ENCODE assay signal across 18 cellular contexts in the genomic region with DNA sequence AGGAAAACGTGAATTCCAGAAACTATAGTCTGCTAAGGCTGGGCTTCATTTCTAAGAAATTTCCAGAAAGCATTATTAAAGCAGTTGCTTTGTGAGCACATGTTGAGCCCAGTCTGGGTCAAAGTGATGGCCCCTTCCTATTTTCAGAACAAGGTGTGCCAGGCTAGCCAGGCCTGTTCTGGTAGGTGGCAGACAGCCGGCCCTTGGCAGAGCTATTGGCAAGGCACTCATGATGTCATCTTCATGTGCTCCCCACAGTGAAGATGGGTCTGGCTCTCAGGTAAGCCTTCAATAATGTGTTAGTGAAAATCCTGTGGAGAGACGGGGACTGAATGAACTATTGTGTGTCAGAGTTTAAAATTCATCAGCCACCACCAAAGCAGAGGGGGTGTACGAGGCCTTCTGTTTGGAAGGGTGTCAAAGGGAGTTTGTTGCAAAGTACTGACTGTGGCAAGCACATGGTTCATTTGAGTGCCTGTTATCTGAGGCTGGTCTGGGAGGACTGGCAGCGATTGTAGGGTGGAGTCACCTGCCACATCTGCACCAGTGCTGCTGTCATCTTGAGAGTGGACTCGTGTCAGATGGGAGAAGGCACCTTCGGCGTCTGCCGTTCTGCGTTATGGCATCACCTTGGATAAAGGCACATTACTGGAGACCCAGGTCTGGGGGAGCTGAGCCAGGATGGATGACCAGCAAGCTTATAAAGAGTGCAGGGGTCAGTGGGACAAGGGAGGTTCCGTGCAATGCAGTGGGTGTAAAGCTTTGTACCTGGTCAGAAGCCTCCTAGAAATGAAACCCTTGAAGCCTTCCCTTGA. TPM values are rescaled to one million over a fixed set of nuclear protein-coding genes. Genes with fewer than 3 reads are reported as not detected.
DNase-seq lines count a peak whose midpoint lies in the region; ATAC-seq and TF ChIP-seq lines count a peak whose summit lies in the region.
"Had no signal": no experiment of that assay in that cellular context is flagged by ENCODE, and none has a peak within 500 bp of the region (broad histone marks: within the 10 kb centered on the region; RNA-seq: fewer than 3 reads in every experiment).

No MANE protein-coding gene starts in this region.

- peaks cover 54% of the 10 kb centered on the region for H3K4me1 Mint-ChIP-seq in type B pancreatic cell (ENCODE audit: unreplicated experiment)

- no peak overlapping the region for H3K4ac ChIP-seq in neuronal stem cell (ENCODE audit: low read length)

- H4K91ac ChIP-seq in neuronal stem cell (ENCODE audit: low read depth, low read length, poor library complexity): no peak overlapping the region

- no peaks in the 10 kb centered on the region for H3K27me3 ChIP-seq in neuronal stem cell (ENCODE audit: control insufficient read depth in 3 of 3, insufficient read depth in 3 of 3, low read depth in 1 of 3, low read length in 3 of 3)
- H3K27me3 ChIP-seq: BE2C had no signal

- no peaks in the 10 kb centered on the region for H3K9me3 Mint-ChIP-seq in type B pancreatic cell

- H3K36me3 ChIP-seq in neuronal stem cell (replicated peaks in 1 of 2; ENCODE audit: control insufficient read depth in 2 of 2, insufficient read depth in 2 of 2, low read length in 2 of 2): peaks cover 0 to 2% of the 10 kb centered on the region in 2 donors
- H3K36me3 ChIP-seq: BE2C had no signal

- H3K18ac ChIP-seq in neuronal stem cell (ENCODE audit: low read length): no peak overlapping the region

- H3K14ac ChIP-seq in neuronal stem cell (ENCODE audit: low read length): no peak overlapping the region

- peak in 21 of 61 donors; percentile 4 to 92 (median 28) for DNase-seq in caudate nucleus (lab: John Stamatoyannopoulos, UW)
- peak; percentile 81 for DNase-seq in globus pallidus (ENCODE audit: low spot score)
- DNase-seq in neuronal stem cell (ENCODE audit: low spot score): no peak
- DNase-seq in type B pancreatic cell (ENCODE audit: extremely low spot score, unreplicated experiment): no peak
- DNase-seq: BE2C; CD4-positive, alpha-beta memory T cell; DND-41; GF-D8; KBM-7; NCI-H1048; NCI-H2107; NCI-H226; NCI-H526 had no signal

- H3K4me3 Mint-ChIP-seq in type B pancreatic cell: no peak overlapping the region
- H3K4me3 Mint-ChIP-seq: CD4-positive, alpha-beta memory T cell; GM23338 had no signal

- H3K36me3 Mint-ChIP-seq in type B pancreatic cell: peaks cover 9% of the 10 kb centered on the region

- H4K8ac ChIP-seq in neuronal stem cell (ENCODE audit: low read depth, low read length): no peak overlapping the region

- peak overlapping the region; percentile 26 for H3K9ac ChIP-seq in neuronal stem cell (ENCODE audit: low read depth, low read length, poor library complexity)

- H3K9me3 ChIP-seq in neuronal stem cell (replicated peaks in 1 of 2; ENCODE audit: control insufficient read depth in 2 of 2, insufficient read depth in 1 of 2, low read depth in 1 of 2, low read length in 2 of 2): peaks cover 14 to 20% of the 10 kb centered on the region in 2 donors
- H3K9me3 ChIP-seq: BE2C had no signal

- no peak for ATAC-seq in HG02884 (IDR thresholded peaks at IDR 0.05; ENCODE audit: unreplicated experiment)
- no peak for ATAC-seq in HG02798 (IDR thresholded peaks at IDR 0.05; ENCODE audit: poor library complexity, unreplicated experiment)
- no peak for ATAC-seq in GM21515 (IDR thresholded peaks at IDR 0.05; ENCODE audit: unreplicated experiment)
- ATAC-seq: GM23338 had no signal

- H3K79me1 ChIP-seq in neuronal stem cell (ENCODE audit: low read depth, low read length): peaks cover 3% of the 10 kb centered on the region

- H2AK5ac ChIP-seq in neuronal stem cell (ENCODE audit: low read depth, low read length): no peak overlapping the region

- no peak overlapping the region for H2BK5ac ChIP-seq in neuronal stem cell (ENCODE audit: low read length)

- peaks cover 3% of the 10 kb centered on the region for H3K27me3 Mint-ChIP-seq in type B pancreatic cell
- H3K27me3 Mint-ChIP-seq: CD4-positive, alpha-beta memory T cell had no signal

- no peak overlapping the region for H2BK15ac ChIP-seq in neuronal stem cell (ENCODE audit: low read length)

- no peak overlapping the region for H2BK120ac ChIP-seq in neuronal stem cell (ENCODE audit: low read depth, low read length)

- no CpG with 5 or more reads among the region's 11 CpGs for WGBS in neuronal stem cell (ENCODE audit: extremely low coverage in 2 of 2, insufficient read length in 2 of 2, insufficient replicate concordance in 1 of 2), 2 donors

- peaks cover 9 to 14% of the 10 kb centered on the region in 2 donors for H3K4me1 ChIP-seq in neuronal stem cell (ENCODE audit: control insufficient read depth in 2 of 2, insufficient read depth in 1 of 2, low read depth in 1 of 2, low read length in 2 of 2)
- H3K4me1 ChIP-seq: BE2C had no signal

- no peak for TF ChIP-seq CTCF in type B pancreatic cell (conservative IDR thresholded peaks at IDR 0.05)

- H3K4me2 ChIP-seq in neuronal stem cell (ENCODE audit: insufficient read depth, low read length, poor library complexity, severe bottlenecking): no peak overlapping the region
- H3K4me2 ChIP-seq: GM23338 had no signal

- H3K23ac ChIP-seq in neuronal stem cell (ENCODE audit: low read depth, low read length, poor library complexity): no peak overlapping the region

- H3K4me3 ChIP-seq in neuronal stem cell (ENCODE audit: low read length in 2 of 2): no peak overlapping the region
- H3K4me3 ChIP-seq: GM23338 had no signal

- H2BK12ac ChIP-seq in neuronal stem cell (ENCODE audit: low read length): no peak overlapping the region

- H2AFZ ChIP-seq in neuronal stem cell (ENCODE audit: low read length): no peak overlapping the region
- H2AFZ ChIP-seq: GM23338 had no signal

- H3K27ac Mint-ChIP-seq in type B pancreatic cell: peak overlapping the region; percentile 96
- H3K27ac Mint-ChIP-seq: CD4-positive, alpha-beta memory T cell; GM23338 had no signal

- H3K27ac ChIP-seq in caudate nucleus (ENCODE audit: low read depth, low read length): peak overlapping the region; percentile 73
- no peak overlapping the region for H3K27ac ChIP-seq in neuronal stem cell (replicated peaks; ENCODE audit: low read length)
- H3K27ac ChIP-seq: HL-60 had no signal

RNA-seq across cellular contexts. Expression of a gene that starts 43.4 kb away (rescaled TPM):
- polyA plus RNA-seq in neuronal stem cell (2013, experiment 1 of 2): 19.3 TPM
- 19.3 TPM for polyA plus RNA-seq in neuronal stem cell (2013, experiment 2 of 2)
- 57.8 and 74.0 TPM in 2 replicates for total RNA-seq in type B pancreatic cell (ENCODE audit: low replicate concordance)
